Comparison of ENCODE assay signal across 29 cellular contexts in the genomic region with DNA sequence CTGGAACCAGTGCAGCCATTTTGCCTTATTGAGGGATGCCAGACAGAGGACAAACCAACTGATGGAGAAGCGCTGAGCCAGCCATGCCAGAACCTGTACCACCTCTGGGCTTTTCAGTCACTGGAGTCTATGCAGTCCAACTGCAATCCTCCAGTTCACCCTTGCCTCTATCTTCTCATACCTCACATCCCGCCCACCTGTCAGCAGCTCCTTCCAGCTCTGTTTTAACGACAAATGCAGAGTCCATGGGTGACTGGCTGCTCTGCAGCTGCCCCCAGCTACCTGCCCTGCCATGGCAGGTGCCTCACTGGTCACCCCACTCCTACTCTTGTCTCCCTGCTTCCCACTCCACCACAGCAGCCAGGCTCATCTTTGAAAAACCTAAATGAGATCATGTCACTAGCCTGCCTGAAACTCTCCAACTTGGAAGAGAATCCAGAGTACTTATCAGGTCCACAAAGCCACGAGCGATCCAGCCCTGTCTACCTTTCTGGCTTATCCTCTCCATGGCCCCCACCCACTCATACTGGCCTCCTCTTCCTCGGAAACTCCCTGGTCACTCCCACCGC. TPM values are rescaled to one million over a fixed set of nuclear protein-coding genes. Genes with fewer than 3 reads are reported as not detected.
"Had no signal": no experiment of that assay in that cellular context is flagged by ENCODE, and none has a peak within 500 bp of the region (broad histone marks: within the 10 kb centered on the region; RNA-seq: fewer than 3 reads in every experiment).

No MANE protein-coding gene starts in this region.

- DNase-seq: activated CD4-positive, alpha-beta T cell treated with anti-CD3 and anti-CD28 coated beads, Interleukin-2, amount 50 U/mL, for 1 hour; activated CD4-positive, CD25-positive, alpha-beta regulatory T cell treated with anti-CD3 and anti-CD28 coated beads, Interleukin-2, amount 50 U/mL, for 72 hours; activated CD8-positive, alpha-beta T cell treated with anti-CD3 and anti-CD28 coated beads for 36 hours; activated naive CD4-positive, alpha-beta T cell; activated T-cell treated with anti-CD3 and anti-CD28 coated beads, Interleukin-2, amount 50 U/mL, for 4 hours; dermis blood vessel endothelial cell; effector CD8-positive, alpha-beta T cell; gastrocnemius medialis; glutamatergic neuron; left ventricle myocardium inferior; retina; sigmoid colon; small intestine; stimulated activated CD4-positive, alpha-beta T cell treated with anti-CD3 and anti-CD28 coated beads, Interleukin-4, amount 100 ng/mL, for 4 hours; stimulated activated CD8-positive, alpha-beta memory T cell treated with anti-CD3 and anti-CD28 coated beads, Interleukin-4, amount 100 ng/mL, for 48 hours; stimulated activated naive CD8-positive, alpha-beta T cell treated with anti-CD3 and anti-CD28 coated beads, Interleukin-15, amount 100 ng/mL, for 72 hours; substantia nigra; T-helper 17 cell; T1000; upper lobe of left lung; WERI-Rb-1 had no signal

- H3K4me3 ChIP-seq: gastrocnemius medialis, left ventricle myocardium inferior, ovary, prostate gland, sigmoid colon, upper lobe of left lung had no signal

- H3K27me3 ChIP-seq: gastrocnemius medialis, ovary, sigmoid colon, upper lobe of left lung had no signal

- H3K27ac ChIP-seq: epithelial cell of prostate, gastrocnemius medialis, left ventricle myocardium inferior, ovary, prostate gland, sigmoid colon, upper lobe of left lung, WERI-Rb-1 had no signal

- ATAC-seq: gastrocnemius medialis; stimulated activated memory B cell treated with anti-CD40 and anti-IgM and Interleukin-4, amounts not matched to agents 10 μg/mL and 1 μg/mL and 100 μg/mL, for 72 hours; T-helper 17 cell had no signal

- H3K4me1 ChIP-seq: gastrocnemius medialis, left ventricle myocardium inferior, prostate gland, sigmoid colon, upper lobe of left lung had no signal

- H3K36me3 ChIP-seq: gastrocnemius medialis, left ventricle myocardium inferior, ovary, prostate gland, sigmoid colon, upper lobe of left lung, WERI-Rb-1 had no signal

- H3K9me3 ChIP-seq: gastrocnemius medialis, left ventricle myocardium inferior, ovary, prostate gland, sigmoid colon, upper lobe of left lung had no signal

RNA-seq across cellular contexts. Expression of a gene that starts 35.0 kb away (rescaled TPM):
- total RNA-seq: bronchial epithelial cell, dermis blood vessel endothelial cell, gastrocnemius medialis, left ventricle myocardium inferior, lung microvascular endothelial cell, mucosa of gallbladder, ovary, prostate gland, sigmoid colon, T-helper 17 cell, upper lobe of left lung had no signal
- polyA plus RNA-seq: neural cell, ovary, sigmoid colon, small intestine had no signal

RNA-seq across cellular contexts. Expression of a gene that starts 48.1 kb away (rescaled TPM):
- total RNA-seq: bronchial epithelial cell, gastrocnemius medialis, left ventricle myocardium inferior, mucosa of gallbladder, prostate gland, sigmoid colon, T-helper 17 cell had no signal
- polyA plus RNA-seq: neural cell, ovary had no signal
